Comparison of ENCODE assay signal across 8 cellular contexts in the genomic region with DNA sequence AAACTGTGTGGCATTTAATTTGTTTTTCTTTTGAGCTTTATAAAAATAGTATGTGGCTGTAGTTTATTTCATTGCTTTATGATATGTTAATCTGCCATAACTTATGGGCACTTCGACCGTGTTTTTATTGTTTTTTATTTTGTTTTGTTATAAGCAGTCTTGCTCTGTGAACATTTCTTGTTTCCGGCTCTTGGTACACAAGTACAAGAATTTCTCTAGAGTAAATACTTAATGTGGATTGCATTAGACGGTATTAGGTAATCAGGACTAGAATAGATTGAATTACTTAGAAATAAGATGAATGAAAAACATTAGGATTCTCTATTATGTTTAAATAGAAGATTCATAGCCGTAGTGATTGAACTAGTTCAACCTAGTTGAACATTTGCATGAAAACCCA. TPM values are rescaled to one million over a fixed set of nuclear protein-coding genes. Genes with fewer than 3 reads are reported as not detected.
DNase-seq lines count a peak whose midpoint lies in the region; ATAC-seq, FAIRE-seq and TF ChIP-seq lines count a peak whose summit lies in the region.
"Had no signal": no experiment of that assay in that cellular context is flagged by ENCODE, and none has a peak within 500 bp of the region (broad histone marks: within the 10 kb centered on the region; RNA-seq: fewer than 3 reads in every experiment).

No MANE protein-coding gene starts in this region.

- H3K36me3 ChIP-seq in PC-9 (ENCODE audit: low read depth): no peaks in the 10 kb centered on the region

- CTCF ChIA-PET in PC-9 (lab: Charles Lee): no interaction called here

- no peak for TF ChIP-seq CTCF in PC-9 (conservative IDR thresholded peaks at IDR 0.05)
- TF ChIP-seq CTCF in epithelial cell of esophagus (IDR thresholded peaks at IDR 0.05; ENCODE audit: insufficient read depth, low read depth, low read length, missing control alignments): no peak
- TF ChIP-seq CTCF in retinal pigment epithelial cell (conservative IDR thresholded peaks at IDR 0.05; ENCODE audit: low read depth, low read length): no peak

- intact Hi-C loops in PC-9 (cut with micrococcal nuclease; ENCODE audit: unreplicated experiment): loop anchor here (5.0 kb wide), 1 partner anchor 111 kb away; no protein-coding TSS in a partner anchor
- intact Hi-C loops in Right ventricle myocardium superior (cut with DNase I): no loop called here

- BruUV-seq in PC-9 (replicated peaks; lab: Mats Ljungman, UMichigan): no TSS peak

- FAIRE-seq in GM18507 (lab: Jason Lieb, UNC): peak; percentile 41

- no peaks in the 10 kb centered on the region for H3K27me3 ChIP-seq in PC-9 (ENCODE audit: insufficient read depth, low read depth)

- no peaks in the 10 kb centered on the region for H3K9me3 ChIP-seq in PC-9 (ENCODE audit: insufficient read depth, low read depth)

- ATAC-seq in Right ventricle myocardium superior (ENCODE audit: poor library complexity): no peak

- no peak overlapping the region for H2AFZ ChIP-seq in PC-9

- peak overlapping the region; percentile 93 for H3K4me3 ChIP-seq in PC-9
- H3K4me3 ChIP-seq in epithelial cell of esophagus (ENCODE audit: low read length): peak overlapping the region; percentile 66
- peak overlapping the region; percentile 81 for H3K4me3 ChIP-seq in retinal pigment epithelial cell (ENCODE audit: low read length)

- H3K4me1 ChIP-seq in PC-9 (replicated peaks; ENCODE audit: insufficient read depth): peaks cover 39% of the 10 kb centered on the region

- H3K79me2 ChIP-seq in PC-9 (ENCODE audit: low read depth): peaks cover 66% of the 10 kb centered on the region

- H3K4me2 ChIP-seq in PC-9: peak overlapping the region; percentile 94

- peak overlapping the region; percentile 92 for H3K27ac ChIP-seq in PC-9

- peaks cover 16% of the 10 kb centered on the region for H4K20me1 ChIP-seq in PC-9 (ENCODE audit: insufficient read depth)

- H3K9me2 ChIP-seq in PC-9 (ENCODE audit: insufficient read depth): no peaks in the 10 kb centered on the region

- DNase-seq in GM18507 (ENCODE audit: extremely low spot score, insufficient read length, low read depth) (no peak), PC-9 (peak in 1 of 2 experiments; percentile 62), epithelial cell of esophagus (ENCODE audit: low read depth) (peak; percentile 26), retinal pigment epithelial cell (ENCODE audit: low read depth) (no peak), NCI-H1417 treated with DMSO at 0.1 percent for 48 hours (lab: John Stamatoyannopoulos, UW) (no peak), Right ventricle myocardium superior (no peak), NCI-H1694 treated with DMSO at 0.1 percent for 48 hours (lab: John Stamatoyannopoulos, UW) (no peak)
- DNase-seq: NCI-H524 had no signal

- peaks cover 20% of the 10 kb centered on the region for H3F3A ChIP-seq in PC-9 (ENCODE audit: insufficient read depth, low read depth)

- POLR2A ChIA-PET in PC-9 (lab: Charles Lee; ENCODE audit: unreplicated experiment): interaction anchor here (0.6 kb wide), 1 partner anchor 106 kb away, joined by 4 read pairs; no protein-coding TSS in a partner anchor

RNA-seq across cellular contexts. Expression of a gene that starts 2.1 kb away (rescaled TPM):
- total RNA-seq in PC-9 (2021): 43.6 and 68.3 TPM in 2 replicates
- total RNA-seq in Right ventricle myocardium superior: 62.8 TPM
